Comparison of ENCODE assay signal across 13 cellular contexts in genomic region chr2:101380376-101380775, GRCh38. TPM values are rescaled to one million over a fixed set of nuclear protein-coding genes. Genes with fewer than 3 reads are reported as not detected.
DNase-seq lines count a peak whose midpoint lies in the region; ATAC-seq, FAIRE-seq and TF ChIP-seq lines count a peak whose summit lies in the region.
"Had no signal": no experiment of that assay in that cellular context is flagged by ENCODE, and none has a peak within 500 bp of the region (broad histone marks: within the 10 kb centered on the region; RNA-seq: fewer than 3 reads in every experiment).

No MANE protein-coding gene starts in this region.

- no peak overlapping the region for H3K27ac ChIP-seq in pancreas
- no peak overlapping the region for H3K27ac ChIP-seq in PC-9
- H3K27ac ChIP-seq: parathyroid adenoma, SK-N-MC had no signal

- H2AFZ ChIP-seq in PC-9: no peak overlapping the region
- H2AFZ ChIP-seq: parathyroid adenoma had no signal

- intact Hi-C loops in pancreas (cut with DNase I): no loop called here
- intact Hi-C loops in PC-9 (cut with micrococcal nuclease; ENCODE audit: unreplicated experiment): no loop called here

- POLR2A ChIA-PET in PC-9 (lab: Charles Lee; ENCODE audit: unreplicated experiment): no interaction called here

- ATAC-seq in pancreas: peak in 3 of 4 donors; percentile 34 to 54 (median 44)
- ATAC-seq in HG03342 (IDR thresholded peaks at IDR 0.05; ENCODE audit: unreplicated experiment): no peak
- ATAC-seq: left colon had no signal

- H3F3A ChIP-seq in PC-9 (ENCODE audit: insufficient read depth, low read depth): no peaks in the 10 kb centered on the region

- peaks cover 6% of the 10 kb centered on the region; the same call in 1 of the 2 replicates for H3K79me2 ChIP-seq in PC-9 (ENCODE audit: low read depth)
- H3K79me2 ChIP-seq: parathyroid adenoma had no signal

- BruUV-seq in PC-9 (replicated peaks; lab: Mats Ljungman, UMichigan): no TSS peak

- no peaks in the 10 kb centered on the region for H4K20me1 ChIP-seq in PC-9 (ENCODE audit: insufficient read depth)

- H3K4me1 ChIP-seq in pancreas (no peaks in the 10 kb centered on the region), PC-9 (replicated peaks; ENCODE audit: insufficient read depth) (peaks cover 3% of the 10 kb centered on the region; the same call in 1 of the 2 replicates)
- H3K4me1 ChIP-seq: parathyroid adenoma had no signal

- no peak overlapping the region for H3K4me3 ChIP-seq in fibroblast of mammary gland (ENCODE audit: control insufficient read depth, low read depth, low read length)
- H3K4me3 ChIP-seq in pancreas: no peak overlapping the region
- no peak overlapping the region for H3K4me3 ChIP-seq in PC-9
- H3K4me3 ChIP-seq: SK-N-MC had no signal

- FAIRE-seq in RCC 7860 (lab: Jason Lieb, UNC) (peak; percentile 68), pancreas (lab: Jason Lieb, UNC) (no peak)

- CTCF ChIA-PET in PC-9 (lab: Charles Lee): no interaction called here

- H3K27me3 ChIP-seq in pancreas: peaks cover 0 to 5% (median 0%) of the 10 kb centered on the region in 4 donors
- H3K27me3 ChIP-seq in PC-9 (ENCODE audit: insufficient read depth, low read depth): no peaks in the 10 kb centered on the region

- TF ChIP-seq CTCF in fibroblast of mammary gland (conservative IDR thresholded peaks at IDR 0.05; ENCODE audit: control insufficient read depth, insufficient read depth, low read depth, low read length): no peak
- no peak for TF ChIP-seq CTCF in pancreas (IDR thresholded peaks at IDR 0.05)
- no peak for TF ChIP-seq CTCF in PC-9 (conservative IDR thresholded peaks at IDR 0.05)

- H3K4me2 ChIP-seq in PC-9: no peak overlapping the region

- H3K36me3 ChIP-seq in pancreas (no peaks in the 10 kb centered on the region), PC-9 (ENCODE audit: low read depth) (peaks cover 4% of the 10 kb centered on the region; the same call in 1 of the 2 replicates)

- H3K9me2 ChIP-seq in PC-9 (ENCODE audit: insufficient read depth): no peaks in the 10 kb centered on the region

- H3K9me3 ChIP-seq in pancreas: no peaks in the 10 kb centered on the region
- no peaks in the 10 kb centered on the region for H3K9me3 ChIP-seq in PC-9 (ENCODE audit: insufficient read depth, low read depth)

- 77 to 78% methylated on average over 11 of the region's 11 CpGs for WGBS in pancreas, 2 donors

- peak; percentile 86 for DNase-seq in GM03348 (ENCODE audit: low spot score)
- DNase-seq in RCC 7860 (ENCODE audit: low spot score): peak; percentile 85
- DNase-seq in fibroblast of mammary gland (ENCODE audit: low read depth): peak; percentile 94
- DNase-seq in pancreas: no peak
- DNase-seq in NCI-H1694 (lab: John Stamatoyannopoulos, UW): no peak
- DNase-seq in NCI-H2107 treated with DMSO at 0.1 percent for 48 hours (lab: John Stamatoyannopoulos, UW; ENCODE audit: unreplicated experiment): no peak
- DNase-seq in PC-9: no peak
- DNase-seq: activated CD4-positive, alpha-beta memory T cell treated with anti-CD3 and anti-CD28 coated beads, Interleukin-2, amount 10 ng/mL, durations not matched to agents 7 days and 5 days; activated naive CD8-positive, alpha-beta T cell treated with anti-CD3 and anti-CD28 coated beads, Interleukin-2, amount 10 ng/mL, durations not matched to agents 7 days and 5 days; left colon had no signal

RNA-seq across cellular contexts. Expression of gene CREG2, which starts 6.9 kb away (rescaled TPM):
- total RNA-seq in pancreas (under 1 TPM in 2 of 6 donors, not detected in 4; 0.12 to 0.19 TPM), PC-9 (2021) (9.0 and 12.3 TPM in 2 replicates)
- under 1 TPM in 1 of 2 donors, not detected in 1; 0.05 TPM for polyA plus RNA-seq in pancreas
- total RNA-seq: activated naive CD8-positive, alpha-beta T cell treated with anti-CD3 and anti-CD28 coated beads, Interleukin-2, amount 10 ng/mL, durations not matched to agents 7 days and 5 days had no signal

Comparison
In these comparisons a context has a peak if more than half of its experiments do, and no peak if none do; other contexts are left out.
1. DNase-seq: peak in GM03348 (single experiment), RCC 7860 (single experiment) and fibroblast of mammary gland (single experiment); none in pancreas (0 of 6), NCI-H1694 (single experiment), NCI-H2107 treated with DMSO at 0.1 percent for 48 hours (single experiment) and PC-9 (0 of 2).